ENCODE assay signal across 14 cellular contexts in genomic region chr1:145689922-145690321, GRCh38. TPM values are rescaled to one million over a fixed set of nuclear protein-coding genes. Genes with fewer than 3 reads are reported as not detected.
DNase-seq lines count a peak whose midpoint lies in the region; ATAC-seq, FAIRE-seq and TF ChIP-seq lines count a peak whose summit lies in the region.
"Had no signal": no experiment of that assay in that cellular context is flagged by ENCODE, and none has a peak within 500 bp of the region (broad histone marks: within the 10 kb centered on the region; RNA-seq: fewer than 3 reads in every experiment).

No MANE protein-coding gene starts in this region.

- no peaks in the 10 kb centered on the region for H3K27me3 ChIP-seq in Loucy (ENCODE audit: insufficient read depth, low read length, poor library complexity, severe bottlenecking)
- H3K27me3 ChIP-seq in astrocyte (ENCODE audit: insufficient read depth, low read length): no peaks in the 10 kb centered on the region
- H3K27me3 ChIP-seq: body of pancreas had no signal

- H3K4me3 ChIP-seq in Loucy (ENCODE audit: low read length, poor library complexity, severe bottlenecking) (no peak overlapping the region), astrocyte (ENCODE audit: insufficient read depth, low read depth, low read length) (no peak overlapping the region)
- H3K4me3 ChIP-seq: body of pancreas had no signal

- H3K9me3 ChIP-seq in Loucy (ENCODE audit: insufficient read depth, low read depth, low read length) (no peaks in the 10 kb centered on the region), astrocyte (ENCODE audit: insufficient read depth, low read depth, low read length) (no peaks in the 10 kb centered on the region)
- H3K9me3 ChIP-seq: body of pancreas had no signal

- no peak for FAIRE-seq in astrocyte (lab: Jason Lieb, UNC)
- FAIRE-seq: D721Med had no signal

- H3K9ac ChIP-seq in Loucy (ENCODE audit: low read depth, low read length, poor library complexity, severe bottlenecking) (no peak overlapping the region), astrocyte (ENCODE audit: low read length) (no peak overlapping the region)

- peaks cover 26% of the 10 kb centered on the region for H3K4me1 Mint-ChIP-seq in activated CD4-positive, alpha-beta T cell treated with anti-CD3 and anti-CD28 coated beads, Interleukin-2, amount 10 ng/mL, durations not matched to agents 24 days and 14 days
- peaks cover 16% of the 10 kb centered on the region for H3K4me1 Mint-ChIP-seq in astrocyte (ENCODE audit: low read depth, unreplicated experiment)
- peaks cover 18% of the 10 kb centered on the region for H3K4me1 Mint-ChIP-seq in nephron progenitor cell

- no peaks in the 10 kb centered on the region for H3K79me2 ChIP-seq in Loucy (ENCODE audit: insufficient read depth, low read length)
- H3K79me2 ChIP-seq in astrocyte (ENCODE audit: insufficient read depth, low read length): no peaks in the 10 kb centered on the region

- TF ChIP-seq CTCF in Loucy (conservative IDR thresholded peaks at IDR 0.05; ENCODE audit: low read length) (no peak), astrocyte (IDR thresholded peaks at IDR 0.05; ENCODE audit: insufficient read depth, low read depth, low read length) (no peak), nephron progenitor cell (IDR thresholded peaks at IDR 0.05) (no peak)

- no peaks in the 10 kb centered on the region for H3K9me2 ChIP-seq in Loucy (replicated peaks; ENCODE audit: low read depth, low read length)

- intact Hi-C loops in activated CD4-positive, alpha-beta T cell treated with anti-CD3 and anti-CD28 coated beads, Interleukin-2, amount 10 ng/mL, durations not matched to agents 24 days and 14 days (cut with micrococcal nuclease): no loop called here

- no peaks in the 10 kb centered on the region for H3K9me3 Mint-ChIP-seq in activated CD4-positive, alpha-beta T cell treated with anti-CD3 and anti-CD28 coated beads, Interleukin-2, amount 10 ng/mL, durations not matched to agents 24 days and 14 days
- peaks cover 3% of the 10 kb centered on the region for H3K9me3 Mint-ChIP-seq in astrocyte (ENCODE audit: unreplicated experiment)
- peaks cover 14% of the 10 kb centered on the region for H3K9me3 Mint-ChIP-seq in nephron progenitor cell

- no peak overlapping the region for H3K27ac ChIP-seq in astrocyte (ENCODE audit: low read depth, low read length)

- DNase-seq in activated CD4-positive, alpha-beta T cell treated with anti-CD3 and anti-CD28 coated beads, Interleukin-2, amount 10 ng/mL, durations not matched to agents 24 days and 14 days: no peak
- DNase-seq in activated CD4-positive, alpha-beta T cell treated with anti-CD3 and anti-CD28 coated beads for 48 hours: no peak
- DNase-seq in astrocyte (ENCODE audit: low read depth) (no peak), nephron progenitor cell (no peak), epidermal melanocyte (ENCODE audit: insufficient read length, low spot score) (no peak)
- DNase-seq: activated CD4-positive, alpha-beta T cell treated with anti-CD3 and anti-CD28 coated beads, Interleukin-2, amount 50 U/mL, for 1 hour; NCI-H774 had no signal

- H4K20me1 ChIP-seq in Loucy (ENCODE audit: insufficient read depth, low read length, poor library complexity, severe bottlenecking) (no peaks in the 10 kb centered on the region), astrocyte (ENCODE audit: insufficient read depth, low read length) (no peaks in the 10 kb centered on the region)

- H3K4me2 ChIP-seq in Loucy (ENCODE audit: low read depth, low read length, poor library complexity, severe bottlenecking) (peak overlapping the region; percentile 51), astrocyte (ENCODE audit: low read length) (peak overlapping the region; percentile 60)

- H3K4me3 Mint-ChIP-seq in activated CD4-positive, alpha-beta T cell treated with anti-CD3 and anti-CD28 coated beads, Interleukin-2, amount 10 ng/mL, durations not matched to agents 24 days and 14 days: peak overlapping the region; percentile 43
- no peak overlapping the region for H3K4me3 Mint-ChIP-seq in astrocyte (ENCODE audit: unreplicated experiment)
- H3K4me3 Mint-ChIP-seq in nephron progenitor cell: no peak overlapping the region

- no peaks in the 10 kb centered on the region for H3F3A ChIP-seq in Loucy (ENCODE audit: low read depth)

- no peak for ATAC-seq in GM21825 (IDR thresholded peaks at IDR 0.05; ENCODE audit: unreplicated experiment)
- ATAC-seq in HG02623 (IDR thresholded peaks at IDR 0.05; ENCODE audit: unreplicated experiment): no peak

- H3K36me3 ChIP-seq in Loucy (ENCODE audit: insufficient read depth, low read length) (no peaks in the 10 kb centered on the region), astrocyte (ENCODE audit: insufficient read depth, low read length) (no peaks in the 10 kb centered on the region)

- peaks cover 2% of the 10 kb centered on the region for H3K36me3 Mint-ChIP-seq in activated CD4-positive, alpha-beta T cell treated with anti-CD3 and anti-CD28 coated beads, Interleukin-2, amount 10 ng/mL, durations not matched to agents 24 days and 14 days (ENCODE audit: low read depth)
- H3K36me3 Mint-ChIP-seq in astrocyte (ENCODE audit: low read depth, unreplicated experiment): peaks cover 5% of the 10 kb centered on the region
- peaks cover 10% of the 10 kb centered on the region for H3K36me3 Mint-ChIP-seq in nephron progenitor cell (ENCODE audit: low read depth)

- peak overlapping the region; percentile 62 for H3K27ac Mint-ChIP-seq in activated CD4-positive, alpha-beta T cell treated with anti-CD3 and anti-CD28 coated beads, Interleukin-2, amount 10 ng/mL, durations not matched to agents 24 days and 14 days
- peak overlapping the region; percentile 28 for H3K27ac Mint-ChIP-seq in astrocyte (ENCODE audit: unreplicated experiment)
- H3K27ac Mint-ChIP-seq in nephron progenitor cell: peak overlapping the region; percentile 25

- peaks cover 10% of the 10 kb centered on the region for H3K4me1 ChIP-seq in Loucy (ENCODE audit: insufficient read depth, low read length, poor library complexity, severe bottlenecking)
- H3K4me1 ChIP-seq in astrocyte (ENCODE audit: insufficient read depth, low read length): peaks cover 23% of the 10 kb centered on the region

- no peak overlapping the region for H2AFZ ChIP-seq in Loucy (ENCODE audit: low read length)
- no peak overlapping the region for H2AFZ ChIP-seq in astrocyte (ENCODE audit: low read depth, low read length)

- no peaks in the 10 kb centered on the region for H3K27me3 Mint-ChIP-seq in activated CD4-positive, alpha-beta T cell treated with anti-CD3 and anti-CD28 coated beads, Interleukin-2, amount 10 ng/mL, durations not matched to agents 24 days and 14 days
- H3K27me3 Mint-ChIP-seq in astrocyte (ENCODE audit: low read depth, unreplicated experiment) (no peaks in the 10 kb centered on the region), nephron progenitor cell (ENCODE audit: low read depth, poor library complexity) (peaks cover 5% of the 10 kb centered on the region)

RNA-seq across cellular contexts. Expression of gene PDZK1, which starts 17.2 kb away (rescaled TPM):
- 0.16 TPM in 1 of 2 replicates, not detected in the other for total RNA-seq in activated CD4-positive, alpha-beta T cell treated with anti-CD3 and anti-CD28 coated beads, Interleukin-2, amount 10 ng/mL, durations not matched to agents 24 days and 14 days
- total RNA-seq in astrocyte: 0.68 and 0.70 TPM in 2 replicates
- total RNA-seq: HT1080 had no signal

RNA-seq across cellular contexts. Expression of gene CD160, which starts 29.4 kb away (rescaled TPM):
- total RNA-seq in activated CD4-positive, alpha-beta T cell treated with anti-CD3 and anti-CD28 coated beads, Interleukin-2, amount 10 ng/mL, durations not matched to agents 24 days and 14 days: 0.59 TPM in 1 of 2 replicates, not detected in the other
- total RNA-seq in astrocyte: not detected in 2 replicates
- total RNA-seq: body of pancreas, HT1080, temporal lobe had no signal
